ENCODE assay signal across 37 cellular contexts in genomic region chr3:158738653-158739052, GRCh38. TPM values are rescaled to one million over a fixed set of nuclear protein-coding genes. Genes with fewer than 3 reads are reported as not detected.
"Had no signal": no experiment of that assay in that cellular context is flagged by ENCODE, and none has a peak within 500 bp of the region (broad histone marks: within the 10 kb centered on the region; RNA-seq: fewer than 3 reads in every experiment).

No MANE protein-coding gene starts in this region.

- ATAC-seq: activated CD4-positive, alpha-beta T cell treated with anti-CD3 and anti-CD28 coated beads for 36 hours; activated CD4-positive, CD25-positive, alpha-beta regulatory T cell treated with anti-CD3 and anti-CD28 coated beads, Interleukin-2, amount 50 U/mL, for 24 hours; activated CD8-positive, alpha-beta memory T cell treated with anti-CD3 and anti-CD28 coated beads, Interleukin-2, amount 10 ng/mL, durations not matched to agents 7 days and 5 days; activated CD8-positive, alpha-beta T cell treated with anti-CD3 and anti-CD28 coated beads, Interleukin-2, amount 10 ng/mL, durations not matched to agents 7 days and 5 days; activated naive CD8-positive, alpha-beta T cell treated with anti-CD3 and anti-CD28 coated beads, Interleukin-2, amount 50 U/mL, for 24 hours; T-cell; WTC11 had no signal

- H3K36me3 Mint-ChIP-seq: activated naive CD4-positive, alpha-beta T cell treated with anti-CD3 and anti-CD28 coated beads, Interleukin-2, amount 10 ng/mL, durations not matched to agents 7 days and 5 days; activated naive CD4-positive, alpha-beta T cell treated with anti-CD3 and anti-CD28 coated beads, Interleukin-2, amount 50 U/mL, for 24 hours had no signal

- H3K36me3 ChIP-seq: ascending aorta, WERI-Rb-1 had no signal

- H3K4me3 ChIP-seq: ascending aorta, cardiac muscle cell had no signal

- H3K27me3 ChIP-seq: ascending aorta had no signal

- H3K27me3 Mint-ChIP-seq: activated CD4-positive, alpha-beta memory T cell treated with anti-CD3 and anti-CD28 coated beads, Interleukin-2, amount 10 ng/mL, durations not matched to agents 7 days and 5 days; activated CD4-positive, alpha-beta T cell treated with anti-CD3 and anti-CD28 coated beads for 36 hours; activated CD8-positive, alpha-beta memory T cell treated with anti-CD3 and anti-CD28 coated beads, Interleukin-2, amount 10 ng/mL, durations not matched to agents 7 days and 5 days; activated naive CD4-positive, alpha-beta T cell treated with anti-CD3 and anti-CD28 coated beads, Interleukin-2, amount 10 ng/mL, durations not matched to agents 7 days and 5 days; activated naive CD4-positive, alpha-beta T cell treated with anti-CD3 and anti-CD28 coated beads, Interleukin-2, amount 50 U/mL, for 24 hours; activated naive CD8-positive, alpha-beta T cell; activated naive CD8-positive, alpha-beta T cell treated with anti-CD3 and anti-CD28 coated beads, Interleukin-2, amount 50 U/mL, for 24 hours; activated T-cell treated with anti-CD3 and anti-CD28 coated beads, Interleukin-2, amount 50 U/mL, for 24 hours; central memory CD8-positive, alpha-beta T cell had no signal

- DNase-seq: activated CD4-positive, alpha-beta memory T cell treated with anti-CD3 and anti-CD28 coated beads, Interleukin-2, amount 10 ng/mL, durations not matched to agents 7 days and 5 days; activated CD4-positive, alpha-beta T cell treated with anti-CD3 and anti-CD28 coated beads for 1 hour; activated CD4-positive, alpha-beta T cell treated with anti-CD3 and anti-CD28 coated beads for 36 hours; activated CD4-positive, alpha-beta T cell treated with anti-CD3 and anti-CD28 coated beads for 48 hours; activated CD4-positive, alpha-beta T cell treated with anti-CD3 and anti-CD28 coated beads, Interleukin-2, amount 10 ng/mL, durations not matched to agents 7 days and 5 days; activated CD4-positive, alpha-beta T cell treated with anti-CD3 and anti-CD28 coated beads, Interleukin-2, amount 50 U/mL, for 48 hours; activated CD4-positive, CD25-positive, alpha-beta regulatory T cell; activated CD8-positive, alpha-beta memory T cell treated with anti-CD3 and anti-CD28 coated beads for 24 hours; activated CD8-positive, alpha-beta memory T cell treated with anti-CD3 and anti-CD28 coated beads, Interleukin-2, amount 10 ng/mL, durations not matched to agents 7 days and 5 days; activated CD8-positive, alpha-beta T cell treated with anti-CD3 and anti-CD28 coated beads, Interleukin-2, amount 10 ng/mL, durations not matched to agents 7 days and 5 days; activated effector memory CD4-positive, alpha-beta T cell treated with Interleukin-2 at 50 U/mL for 16 hours; activated gamma-delta T cell; activated naive CD4-positive, alpha-beta T cell treated with anti-CD3 and anti-CD28 coated beads, Interleukin-2, amount 10 ng/mL, durations not matched to agents 7 days and 5 days; activated naive CD4-positive, alpha-beta T cell treated with Interleukin-2 at 50 U/mL for 16 hours; activated naive CD8-positive, alpha-beta T cell treated with anti-CD3 and anti-CD28 coated beads, Interleukin-2, amount 10 ng/mL, durations not matched to agents 7 days and 5 days; activated naive CD8-positive, alpha-beta T cell treated with anti-CD3 and anti-CD28 coated beads, Interleukin-2, amount 50 U/mL, for 24 hours; activated T-cell treated with anti-CD3 and anti-CD28 coated beads, Interleukin-2, amount 50 U/mL, for 24 hours; activated T-cell treated with anti-CD3 and anti-CD28 coated beads, Interleukin-2, amount 50 U/mL, for 48 hours; amygdala; anterior cingulate cortex; caudate nucleus; cerebellar nuclear complex; T-cell; T-helper 2 cell; T-helper 9 cell had no signal

- H3K27ac ChIP-seq: ascending aorta, cardiac muscle cell, WERI-Rb-1 had no signal

- H3K4me3 Mint-ChIP-seq: activated CD4-positive, alpha-beta memory T cell treated with anti-CD3 and anti-CD28 coated beads, Interleukin-2, amount 10 ng/mL, durations not matched to agents 7 days and 5 days; activated CD4-positive, alpha-beta T cell treated with anti-CD3 and anti-CD28 coated beads for 36 hours; activated CD4-positive, alpha-beta T cell treated with anti-CD3 and anti-CD28 coated beads, Interleukin-2, amount 10 ng/mL, durations not matched to agents 7 days and 5 days; activated CD8-positive, alpha-beta memory T cell treated with anti-CD3 and anti-CD28 coated beads, Interleukin-2, amount 10 ng/mL, durations not matched to agents 7 days and 5 days; activated CD8-positive, alpha-beta T cell treated with anti-CD3 and anti-CD28 coated beads, Interleukin-2, amount 10 ng/mL, durations not matched to agents 7 days and 5 days; activated naive CD4-positive, alpha-beta T cell treated with anti-CD3 and anti-CD28 coated beads, Interleukin-2, amount 10 ng/mL, durations not matched to agents 7 days and 5 days; activated naive CD4-positive, alpha-beta T cell treated with anti-CD3 and anti-CD28 coated beads, Interleukin-2, amount 50 U/mL, for 24 hours; activated naive CD8-positive, alpha-beta T cell; activated naive CD8-positive, alpha-beta T cell treated with anti-CD3 and anti-CD28 coated beads, Interleukin-2, amount 10 ng/mL, durations not matched to agents 7 days and 5 days; activated naive CD8-positive, alpha-beta T cell treated with anti-CD3 and anti-CD28 coated beads, Interleukin-2, amount 50 U/mL, for 24 hours; activated T-cell treated with anti-CD3 and anti-CD28 coated beads, Interleukin-2, amount 50 U/mL, for 24 hours; brain; central memory CD8-positive, alpha-beta T cell; T-cell; T-helper 2 cell treated with Interferon-gamma antibody and Interleukin-4, amounts not matched to agents 5 μg/mL and 100 μg/mL, for 36 hours; WTC11 had no signal

- H3K27ac Mint-ChIP-seq: activated CD4-positive, alpha-beta memory T cell treated with anti-CD3 and anti-CD28 coated beads, Interleukin-2, amount 10 ng/mL, durations not matched to agents 7 days and 5 days; activated CD4-positive, alpha-beta T cell treated with anti-CD3 and anti-CD28 coated beads for 36 hours; activated CD4-positive, alpha-beta T cell treated with anti-CD3 and anti-CD28 coated beads, Interleukin-2, amount 10 ng/mL, durations not matched to agents 7 days and 5 days; activated CD8-positive, alpha-beta memory T cell treated with anti-CD3 and anti-CD28 coated beads, Interleukin-2, amount 10 ng/mL, durations not matched to agents 7 days and 5 days; activated CD8-positive, alpha-beta T cell treated with anti-CD3 and anti-CD28 coated beads, Interleukin-2, amount 10 ng/mL, durations not matched to agents 7 days and 5 days; activated naive CD4-positive, alpha-beta T cell treated with anti-CD3 and anti-CD28 coated beads, Interleukin-2, amount 10 ng/mL, durations not matched to agents 7 days and 5 days; activated naive CD4-positive, alpha-beta T cell treated with anti-CD3 and anti-CD28 coated beads, Interleukin-2, amount 50 U/mL, for 24 hours; activated naive CD8-positive, alpha-beta T cell; activated naive CD8-positive, alpha-beta T cell treated with anti-CD3 and anti-CD28 coated beads, Interleukin-2, amount 10 ng/mL, durations not matched to agents 7 days and 5 days; activated naive CD8-positive, alpha-beta T cell treated with anti-CD3 and anti-CD28 coated beads, Interleukin-2, amount 50 U/mL, for 24 hours; activated T-cell treated with anti-CD3 and anti-CD28 coated beads, Interleukin-2, amount 50 U/mL, for 24 hours; activated T-helper 2 cell treated with anti-CD3 and anti-CD28 coated beads, Interferon-gamma antibody, Interleukin-2, Interleukin-4, amounts not matched to agents 10 μg/mL and 5 μg/mL and 100 μg/mL, durations not matched to agents 14 hours and 24 hours and 36 hours; brain; T-cell; T-helper 2 cell treated with Interferon-gamma antibody and Interleukin-4, amounts not matched to agents 5 μg/mL and 100 μg/mL, for 36 hours; WTC11 had no signal

- H3K4me1 Mint-ChIP-seq: brain, WTC11 had no signal

- H3K4me1 ChIP-seq: ascending aorta had no signal

RNA-seq across cellular contexts. Expression of gene RARRES1, which starts 6.4 kb away (rescaled TPM):
- total RNA-seq: activated CD4-positive, alpha-beta memory T cell treated with anti-CD3 and anti-CD28 coated beads, Interleukin-2, amount 10 ng/mL, durations not matched to agents 7 days and 5 days; activated CD4-positive, alpha-beta T cell treated with anti-CD3 and anti-CD28 coated beads for 36 hours; activated CD4-positive, alpha-beta T cell treated with anti-CD3 and anti-CD28 coated beads, Interleukin-2, amount 10 ng/mL, durations not matched to agents 7 days and 5 days; activated CD8-positive, alpha-beta memory T cell treated with anti-CD3 and anti-CD28 coated beads, Interleukin-2, amount 10 ng/mL, durations not matched to agents 7 days and 5 days; activated CD8-positive, alpha-beta T cell treated with anti-CD3 and anti-CD28 coated beads, Interleukin-2, amount 10 ng/mL, durations not matched to agents 7 days and 5 days; activated naive CD8-positive, alpha-beta T cell treated with anti-CD3 and anti-CD28 coated beads, Interleukin-2, amount 10 ng/mL, durations not matched to agents 7 days and 5 days; T-cell; T-helper 1 cell treated with Interleukin-12 subunit alpha and Interleukin-12 subunit beta and Interleukin-4 antibody, amounts not matched to agents 30 ng/mL and 1 ng/mL, for 36 hours had no signal
